Comparison of ENCODE assay signal across 9 cellular contexts in the genomic region with DNA sequence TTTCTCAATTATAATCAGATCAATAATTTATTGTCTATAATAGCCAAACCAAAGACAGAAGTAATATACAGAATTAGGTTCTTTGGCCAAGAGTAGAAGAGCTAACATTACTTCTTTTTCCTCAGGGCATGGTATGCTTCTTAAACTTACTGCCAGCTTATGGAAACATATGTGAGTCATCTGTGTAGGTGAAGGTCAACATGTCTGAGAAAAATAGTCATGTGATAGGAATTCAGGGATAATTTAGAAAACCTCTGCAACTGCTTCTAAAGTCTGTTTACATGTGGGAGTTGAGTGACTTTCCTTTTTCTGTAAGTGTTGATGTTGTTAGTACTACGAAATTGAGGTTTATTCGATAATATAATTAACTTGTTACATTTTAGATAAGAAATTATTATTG. TPM values are rescaled to one million over a fixed set of nuclear protein-coding genes. Genes with fewer than 3 reads are reported as not detected.
A peak's percentile ranks its signal among the peaks of the same experiment; 100 is the strongest.
DNase-seq lines count a peak whose midpoint lies in the region; TF ChIP-seq lines count a peak whose summit lies in the region.
"Had no signal": no experiment of that assay in that cellular context is flagged by ENCODE, and none has a peak within 500 bp of the region (broad histone marks: within the 10 kb centered on the region; RNA-seq: fewer than 3 reads in every experiment).

No MANE protein-coding gene starts in this region.

- H3K36me3 ChIP-seq in mammary epithelial cell (ENCODE audit: insufficient read depth, low read length): peaks cover 17% of the 10 kb centered on the region
- H3K36me3 ChIP-seq: ovary had no signal

- no peaks in the 10 kb centered on the region for H3K79me2 ChIP-seq in mammary epithelial cell (ENCODE audit: insufficient read depth, low read length)

- no peak overlapping the region for H3K9ac ChIP-seq in mammary epithelial cell (ENCODE audit: insufficient read depth, low read length)

- intact Hi-C loops in mammary epithelial cell (cut with micrococcal nuclease): no loop called here

- TF ChIP-seq CTCF in mammary epithelial cell (conservative IDR thresholded peaks at IDR 0.05 in 1 of 2, IDR thresholded peaks at IDR 0.05 in 1 of 2; ENCODE audit: extremely low read depth in 1 of 2, insufficient read depth in 1 of 2, low read depth in 1 of 2, low read length in 2 of 2): no peak

- H4K20me1 ChIP-seq in mammary epithelial cell (ENCODE audit: insufficient read depth, low read length): no peaks in the 10 kb centered on the region

- no TSS peak for BruUV-seq in mammary epithelial cell (replicated peaks; lab: Mats Ljungman, UMichigan)

- dilution Hi-C loops in mammary epithelial cell (cut with HindIII; ENCODE audit: low sequenced_read_pairs): no loop called here

- WGBS in mammary epithelial cell (ENCODE audit: low coverage, missing lambda C conversion rate): 45% methylated on average over 2 of the region's 2 CpGs

- CTCF ChIA-PET in mammary epithelial cell (lab: Charles Lee; ENCODE audit: low non-redundant PET): interaction anchor here (0.6 kb wide), 1 partner anchor 40 kb away, joined by 4 read pairs; a partner anchor contains a TSS

- DNase-seq in COLO829 (ENCODE audit: low spot score): peak; percentile 91
- peak; percentile 68 for DNase-seq in LHCN-M2 (ENCODE audit: low read depth)
- DNase-seq in mammary epithelial cell: peak; percentile 75
- DNase-seq in non-pigmented ciliary epithelial cell (ENCODE audit: low read depth): peak; percentile 58
- no peak for DNase-seq in NCI-H1092 (lab: John Stamatoyannopoulos, UW)
- DNase-seq in NCI-H187 (lab: John Stamatoyannopoulos, UW): no peak
- DNase-seq in retina: no peak
- no peak for DNase-seq in NCI-H1048 (lab: John Stamatoyannopoulos, UW)
- DNase-seq: ovary had no signal

- peak overlapping the region; percentile 57 for H3K27ac ChIP-seq in mammary epithelial cell (ENCODE audit: insufficient read depth, low read depth, low read length)
- H3K27ac ChIP-seq: ovary had no signal

- H2AFZ ChIP-seq in mammary epithelial cell (ENCODE audit: low read depth, low read length): no peak overlapping the region

- no peak overlapping the region for H3K4me3 ChIP-seq in mammary epithelial cell (replicated peaks in 1 of 3; ENCODE audit: insufficient read depth in 1 of 3, low read depth in 2 of 3, low read length in 3 of 3)
- H3K4me3 ChIP-seq: ovary had no signal

- H3K27me3 ChIP-seq in mammary epithelial cell (ENCODE audit: insufficient read depth, low read length): no peaks in the 10 kb centered on the region
- H3K27me3 ChIP-seq: ovary had no signal

- in situ Hi-C loops in mammary epithelial cell (cut with MboI; ENCODE audit: low sequenced_read_pairs in 2 of 2): no loop called here

- no peaks in the 10 kb centered on the region for H3K9me3 ChIP-seq in mammary epithelial cell (replicated peaks; ENCODE audit: insufficient read depth, low read length)
- H3K9me3 ChIP-seq: ovary had no signal

- peaks cover 22% of the 10 kb centered on the region for H3K4me1 ChIP-seq in mammary epithelial cell (ENCODE audit: insufficient read depth, low read length)

- H3K4me2 ChIP-seq in mammary epithelial cell (ENCODE audit: insufficient read depth, low read depth, low read length): peak overlapping the region; percentile 67

RNA-seq across cellular contexts. Expression of a gene that starts 19.2 kb away (rescaled TPM):
- total RNA-seq in LHCN-M2 (2014; rRNA removed) (3.1 and 4.6 TPM in 2 replicates), mammary epithelial cell (1 to 10 TPM; 1.1 to 4.0 TPM)
- polyA plus RNA-seq in LHCN-M2 (2012): 3.6 TPM
- 4.0 TPM for polyA plus RNA-seq in mammary epithelial cell
- polyA minus RNA-seq in mammary epithelial cell: 4.5 TPM

RNA-seq across cellular contexts. Expression of a gene that starts 40.1 kb away (rescaled TPM):
- total RNA-seq in LHCN-M2 (2014; rRNA removed): 38.5 and 54.2 TPM in 2 replicates
- 49.5 TPM for polyA plus RNA-seq in LHCN-M2 (2012)
- total RNA-seq in mammary epithelial cell: 10 to 100 TPM; 33.0 to 70.4 TPM
- 39.6 TPM for polyA plus RNA-seq in mammary epithelial cell
- polyA minus RNA-seq in mammary epithelial cell: 31.3 TPM

Comparison
In these comparisons a context has a peak if more than half of its experiments do, and no peak if none do; other contexts are left out.
1. DNase-seq: peak in COLO829 (single experiment), LHCN-M2 (single experiment), mammary epithelial cell (single experiment) and non-pigmented ciliary epithelial cell (single experiment); none in NCI-H1092 (single experiment), NCI-H187 (0 of 2), retina (single experiment) and NCI-H1048 (single experiment).